Comparison of ENCODE assay signal across 8 cellular contexts in genomic region chr22:31082606-31083376, GRCh38. TPM values are rescaled to one million over a fixed set of nuclear protein-coding genes. Genes with fewer than 3 reads are reported as not detected.
A peak's percentile ranks its signal among the peaks of the same experiment; 100 is the strongest.
DNase-seq lines count a peak whose midpoint lies in the region; ATAC-seq and TF ChIP-seq lines count a peak whose summit lies in the region.

No MANE protein-coding gene starts in this region.

- DNase-seq in GM10248 (ENCODE audit: extremely low spot score) (no peak), NB4 (ENCODE audit: low read depth) (peak; percentile 71), foreskin fibroblast (peak; percentile 65 to 87), prostate gland (ENCODE audit: low spot score) (peak; percentile 50), DMS153 treated with DMSO at 0.1 percent for 48 hours (lab: John Stamatoyannopoulos, UW; ENCODE audit: unreplicated experiment) (no peak), NCI-H2227 (lab: John Stamatoyannopoulos, UW; ENCODE audit: unreplicated experiment) (no peak)
- peak; percentile 78 to 85 for DNase-seq in activated T-cell treated with anti-CD3 and anti-CD28 coated beads, Interleukin-2, amount 50 U/mL, for 48 hours

- ATAC-seq in HG03139 (IDR thresholded peaks at IDR 0.05; ENCODE audit: unreplicated experiment) = no peak

- WGBS in prostate gland = 63% methylated on average over 11 of the region's 11 CpGs

- CTCF ChIA-PET in GM10248 (lab: Yijun Ruan, JAX) = interaction anchor here (0.7 to 3.8 kb wide), 13 partner anchors 13 to 327 kb away, joined by 3 to 25 read pairs (median 3); partner anchors contain the start of gene LIMK2

- TF ChIP-seq CTCF in GM10248 (IDR thresholded peaks at IDR 0.05; ENCODE audit: control extremely low read depth, extremely low read depth, low read depth, missing control alignments) (peak; percentile 33), NB4 (IDR thresholded peaks at IDR 0.05; ENCODE audit: low read depth, low read length) (peak; percentile 47), foreskin fibroblast (IDR thresholded peaks at IDR 0.05; ENCODE audit: low read depth, low read length) (peak; percentile 70), prostate gland (IDR thresholded peaks at IDR 0.05) (peak in 3 of 4 experiments; percentile 44 to 58 (median 51))

- no peaks in the 10 kb centered on the region for H3K27me3 ChIP-seq in prostate gland (replicated peaks; ENCODE audit: insufficient read depth)

- intact Hi-C loops in prostate gland (cut with DNase I) = no loop called here

- peak overlapping the region; percentile 21 for H3K4me3 ChIP-seq in NB4 (ENCODE audit: low read depth, low read length)
- H3K4me3 ChIP-seq in foreskin fibroblast (ENCODE audit: low read depth in 1 of 2, low read length in 2 of 2) = peak overlapping the region; percentile 83 to 97
- H3K4me3 ChIP-seq in prostate gland = peak overlapping the region; percentile 61 to 69

- H3K36me3 ChIP-seq in prostate gland = no peaks in the 10 kb centered on the region

- H3K9me3 ChIP-seq in prostate gland = no peaks in the 10 kb centered on the region

- H3K4me1 ChIP-seq in prostate gland (replicated peaks) = peaks cover 11% of the 10 kb centered on the region

- TF ChIP-seq POLR2A in NB4 (IDR thresholded peaks at IDR 0.05; ENCODE audit: extremely low read depth, insufficient read length) (no peak), prostate gland (IDR thresholded peaks at IDR 0.05) (no peak)

- H3K27ac ChIP-seq in prostate gland = peak overlapping the region; percentile 90

- POLR2A ChIA-PET in GM10248 (lab: Yijun Ruan, JAX) = interaction anchor here (1.9 kb wide), 1 partner anchor 114 kb away, joined by 7 read pairs; the partner anchor contains the start of genes MORC2 and TUG1

RNA-seq across cellular contexts. Expression of gene SMTN, which starts 1.7 kb away (rescaled TPM):
- 100 to 1,000 TPM; 200 to 209 TPM for total RNA-seq in prostate gland

RNA-seq across cellular contexts. Expression of gene SELENOM, which starts 24.6 kb away (rescaled TPM):
- 100 to 1,000 TPM; 382 to 434 TPM for total RNA-seq in prostate gland

RNA-seq across cellular contexts. Expression of gene INPP5J, which starts 40.0 kb away (rescaled TPM):
- 10 to 100 TPM; 14.4 to 33.3 TPM for total RNA-seq in prostate gland

RNA-seq across cellular contexts. Expression of gene PLA2G3, which starts 57.5 kb away (rescaled TPM):
- total RNA-seq in prostate gland = 1 to 10 TPM in 1 of 2 donors, under 1 TPM in 1; 0.23 to 1.5 TPM

Comparison
In these comparisons a context has a peak if more than half of its experiments do, and no peak if none do; other contexts are left out.
1. DNase-seq: peak in NB4 (single experiment), activated T-cell treated with anti-CD3 and anti-CD28 coated beads, Interleukin-2, amount 50 U/mL, for 48 hours (2 of 2), foreskin fibroblast (2 of 2) and prostate gland (single experiment); none in GM10248 (single experiment), DMS153 treated with DMSO at 0.1 percent for 48 hours (single experiment) and NCI-H2227 (single experiment).
2. H3K4me3 ChIP-seq: peak in every context shown above with its lines; median percentile 90 in foreskin fibroblast; 65 in prostate gland; 21 in NB4.
3. Peak in every context shown above with its lines, with median percentiles within 50 percentile points of each other: CTCF ChIP-seq.